Comparison of ENCODE assay signal across 9 cellular contexts in the genomic region with DNA sequence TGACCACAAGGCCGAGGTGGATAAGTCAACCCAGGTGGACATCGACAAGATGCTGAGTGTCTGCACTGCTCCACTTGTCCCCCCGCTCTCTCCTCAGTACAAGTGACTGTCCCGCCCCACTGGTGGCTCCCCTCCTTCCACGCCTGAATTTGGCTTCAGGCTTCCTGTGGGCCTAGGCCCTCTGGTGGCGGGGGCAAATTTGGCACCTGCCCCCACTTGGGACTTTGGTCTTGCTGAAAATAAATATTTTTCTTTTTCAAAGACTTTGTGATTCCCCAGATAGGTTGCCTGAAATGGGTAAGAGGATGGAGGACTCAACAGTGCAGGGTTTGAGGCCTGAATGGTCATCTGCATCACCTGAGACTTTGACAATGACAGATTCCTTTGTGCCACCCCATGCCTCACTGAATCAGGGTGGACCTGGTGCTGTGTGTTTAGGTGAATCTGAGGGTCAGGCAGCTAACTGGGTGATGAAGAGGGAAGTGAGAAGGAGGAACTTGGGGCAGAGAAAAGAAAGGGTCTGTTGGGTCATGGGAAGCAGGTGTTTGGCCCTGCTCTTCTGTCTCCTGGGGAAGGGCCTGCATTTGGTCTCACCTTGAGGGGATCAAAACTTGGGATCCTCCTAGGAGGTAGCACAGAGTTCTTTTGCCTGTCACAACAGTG. TPM values are rescaled to one million over a fixed set of nuclear protein-coding genes. Genes with fewer than 3 reads are reported as not detected.
DNase-seq lines count a peak whose midpoint lies in the region; ATAC-seq and TF ChIP-seq lines count a peak whose summit lies in the region.
"Had no signal": no experiment of that assay in that cellular context is flagged by ENCODE, and none has a peak within 500 bp of the region (broad histone marks: within the 10 kb centered on the region; RNA-seq: fewer than 3 reads in every experiment).

No MANE protein-coding gene starts in this region.

- no peak overlapping the region for H2BK120ac ChIP-seq in H9 (ENCODE audit: low read depth, low read length, poor library complexity, severe bottlenecking)

- H3K23me2 ChIP-seq in H9 (ENCODE audit: insufficient read length, low read depth, low read length, poor library complexity, severe bottlenecking): peaks cover 3% of the 10 kb centered on the region

- H4K5ac ChIP-seq in H9 (ENCODE audit: insufficient read length, low read depth, low read length): no peak overlapping the region

- H3K4me2 ChIP-seq in H9 (ENCODE audit: insufficient read depth, insufficient read length, low read length): no peak overlapping the region

- H2AK5ac ChIP-seq in H9 (ENCODE audit: insufficient read length, low read length): no peak overlapping the region

- no peak for TF ChIP-seq CTCF in CD4-positive, alpha-beta T cell (IDR thresholded peaks at IDR 0.05)
- TF ChIP-seq CTCF in H9 (conservative IDR thresholded peaks at IDR 0.05) (0 out of 3 replicates have a peak, but pooled peaks have one; percentile 19), lower leg skin (IDR thresholded peaks at IDR 0.05) (no peak)

- POLR2A ChIA-PET in CD4-positive, alpha-beta T cell (lab: Charles Lee): interaction anchor here (0.6 to 3.3 kb wide), 8 partner anchors 23 to 187 kb away, joined by 3 to 26 read pairs (median 9); a partner anchor contains a TSS
- POLR2A ChIA-PET in activated naive CD8-positive, alpha-beta T cell treated with anti-CD3 and anti-CD28 coated beads, Interleukin-2, amount 10 ng/mL, durations not matched to agents 7 days and 5 days (lab: Charles Lee): interaction anchor here (0.5 to 3.4 kb wide), 5 partner anchors 9 to 178 kb away, joined by 4 to 16 read pairs (median 14); a partner anchor contains a TSS

- no peak overlapping the region for H3K23ac ChIP-seq in H9 (ENCODE audit: insufficient read length, low read depth, low read length)

- no peaks in the 10 kb centered on the region for H3K79me1 ChIP-seq in H9 (ENCODE audit: insufficient read depth, low read depth, low read length, poor library complexity, severe bottlenecking)

- peaks cover 28% of the 10 kb centered on the region for H3K4me1 Mint-ChIP-seq in CD4-positive, alpha-beta T cell (ENCODE audit: low read depth)
- H3K4me1 Mint-ChIP-seq in H9 (peaks cover 7 to 16% of the 10 kb centered on the region in 2 experiments; a peak in 3 of 4 replicates), naive B cell (peaks cover 50 to 56% (median 53%) of the 10 kb centered on the region in 3 donors)
- peaks cover 9% of the 10 kb centered on the region for H3K4me1 Mint-ChIP-seq in activated naive CD8-positive, alpha-beta T cell treated with anti-CD3 and anti-CD28 coated beads, Interleukin-2, amount 10 ng/mL, durations not matched to agents 7 days and 5 days

- no peak overlapping the region for H3T11ph ChIP-seq in H9 (ENCODE audit: low read length)

- no peak overlapping the region for H2BK12ac ChIP-seq in H9 (ENCODE audit: insufficient read length, low read depth, low read length)

- no peak for ATAC-seq in CD4-positive, alpha-beta T cell (ENCODE audit: poor library complexity)
- ATAC-seq in activated naive CD8-positive, alpha-beta T cell treated with anti-CD3 and anti-CD28 coated beads, Interleukin-2, amount 10 ng/mL, durations not matched to agents 7 days and 5 days (ENCODE audit: low read depth): no peak
- ATAC-seq in naive B cell (ENCODE audit: low read depth in 2 of 2): peak; percentile 29 to 38
- ATAC-seq in GM19395 (IDR thresholded peaks at IDR 0.05; ENCODE audit: unreplicated experiment): no peak

- no peaks in the 10 kb centered on the region for H3K27me3 ChIP-seq in CD4-positive, alpha-beta T cell (ENCODE audit: control insufficient read depth, insufficient read depth, low read length)
- no peaks in the 10 kb centered on the region for H3K27me3 ChIP-seq in H9 (ENCODE audit: insufficient read depth, low read length)

- H3K36me3 Mint-ChIP-seq in CD4-positive, alpha-beta T cell (ENCODE audit: low read depth): peaks cover 3% of the 10 kb centered on the region
- H3K36me3 Mint-ChIP-seq in H9 (ENCODE audit: insufficient read depth in 1 of 3, low read depth in 3 of 3): peaks cover 0 to 7% (median 2%) of the 10 kb centered on the region in 3 experiments; a peak in 2 of 7 replicates
- no peaks in the 10 kb centered on the region for H3K36me3 Mint-ChIP-seq in activated naive CD8-positive, alpha-beta T cell treated with anti-CD3 and anti-CD28 coated beads, Interleukin-2, amount 10 ng/mL, durations not matched to agents 7 days and 5 days
- H3K36me3 Mint-ChIP-seq in naive B cell: no peaks in the 10 kb centered on the region

- no peak for TF ChIP-seq POLR2A in lower leg skin (IDR thresholded peaks at IDR 0.05)

- no peaks in the 10 kb centered on the region for H3K4me1 ChIP-seq in H9 (ENCODE audit: insufficient read depth, low read length)

- no peak overlapping the region for H3K27ac ChIP-seq in CD4-positive, alpha-beta T cell (ENCODE audit: low read depth, low read length)
- no peak overlapping the region for H3K27ac ChIP-seq in H9 (ENCODE audit: insufficient read length, low read depth, low read length)

- no peak overlapping the region for H3K9ac ChIP-seq in H9 (ENCODE audit: extremely low read depth, insufficient read length, low read length)

- no peak overlapping the region for H2BK15ac ChIP-seq in H9 (ENCODE audit: low read depth, low read length)

- H3K9me3 ChIP-seq in CD4-positive, alpha-beta T cell (ENCODE audit: control insufficient read depth, low read length): no peaks in the 10 kb centered on the region
- H3K9me3 ChIP-seq in H9 (ENCODE audit: control insufficient read depth, low read depth, low read length): no peaks in the 10 kb centered on the region

- no peak overlapping the region for H3K18ac ChIP-seq in H9 (ENCODE audit: insufficient read length, low read depth, low read length)

- H3K56ac ChIP-seq in H9 (ENCODE audit: insufficient read length, low read depth, low read length): no peak overlapping the region

- H3K4ac ChIP-seq in H9 (ENCODE audit: low read depth, low read length): no peak overlapping the region

- H3K4me3 Mint-ChIP-seq in CD4-positive, alpha-beta T cell: peak overlapping the region; percentile 66
- peak overlapping the region in 1 of 2 experiments; percentile 22; a peak in 1 of 5 replicates for H3K4me3 Mint-ChIP-seq in H9
- no peak overlapping the region for H3K4me3 Mint-ChIP-seq in activated naive CD8-positive, alpha-beta T cell treated with anti-CD3 and anti-CD28 coated beads, Interleukin-2, amount 10 ng/mL, durations not matched to agents 7 days and 5 days
- H3K4me3 Mint-ChIP-seq in naive B cell: peak overlapping the region; percentile 36 to 91 (median 80)

- H3K4me3 ChIP-seq in lower leg skin (ENCODE audit: low read depth, poor library complexity, severe bottlenecking): no peak overlapping the region
- H3K4me3 ChIP-seq: lung had no signal

- H3K9me3 Mint-ChIP-seq in CD4-positive, alpha-beta T cell: no peaks in the 10 kb centered on the region
- H3K9me3 Mint-ChIP-seq in H9 (no peaks in the 10 kb centered on the region), naive B cell (no peaks in the 10 kb centered on the region)
- H3K9me3 Mint-ChIP-seq in activated naive CD8-positive, alpha-beta T cell treated with anti-CD3 and anti-CD28 coated beads, Interleukin-2, amount 10 ng/mL, durations not matched to agents 7 days and 5 days: no peaks in the 10 kb centered on the region

- H4K91ac ChIP-seq in H9 (ENCODE audit: insufficient read length, low read depth, low read length): no peak overlapping the region

- H2AFZ ChIP-seq in H9 (ENCODE audit: low read length): no peak overlapping the region

- WGBS in H9 (ENCODE audit: extremely low coverage, insufficient read length, low lambda C conversion rate): no CpG with 5 or more reads among the region's 6 CpGs
- 83 to 90% methylated on average over 6 of the region's 6 CpGs for WGBS in lower leg skin, 2 donors

- H3K14ac ChIP-seq in H9 (ENCODE audit: insufficient read depth, low read length): no peak overlapping the region

- CTCF ChIA-PET in CD4-positive, alpha-beta T cell (lab: Charles Lee): interaction anchor here (0.9 to 6.1 kb wide), 12 partner anchors 9 to 271 kb away, joined by 3 to 81 read pairs (median 5); a partner anchor contains a TSS

- H4K20me1 ChIP-seq in H9 (ENCODE audit: control insufficient read depth, insufficient read depth, insufficient read length): peaks cover 3% of the 10 kb centered on the region

- intact Hi-C loops in CD4-positive, alpha-beta T cell (cut with DNase I, micrococcal nuclease): loop anchor here (1.0 to 5.0 kb wide), 8 partner anchors 48 to 186 kb away; a partner anchor contains a TSS
- intact Hi-C loops in lower leg skin (cut with DNase I; ENCODE audit: low total_unique reads): no loop called here

- H3K27me3 Mint-ChIP-seq in CD4-positive, alpha-beta T cell: no peaks in the 10 kb centered on the region
- H3K27me3 Mint-ChIP-seq in H9 (ENCODE audit: low read depth) (peaks cover 4% of the 10 kb centered on the region), naive B cell (no peaks in the 10 kb centered on the region)
- H3K27me3 Mint-ChIP-seq in activated naive CD8-positive, alpha-beta T cell treated with anti-CD3 and anti-CD28 coated beads, Interleukin-2, amount 10 ng/mL, durations not matched to agents 7 days and 5 days: no peaks in the 10 kb centered on the region

- no peak overlapping the region for H4K8ac ChIP-seq in H9 (replicated peaks; ENCODE audit: insufficient read length, low read depth, low read length)

- no peak overlapping the region for H2BK5ac ChIP-seq in H9 (ENCODE audit: insufficient read length, low read length)

- H3K27ac Mint-ChIP-seq in CD4-positive, alpha-beta T cell: peak overlapping the region; percentile 35
- H3K27ac Mint-ChIP-seq in H9 (no peak overlapping the region), naive B cell (peak overlapping the region; percentile 69 to 98 (median 92))
- peak overlapping the region; percentile 70 for H3K27ac Mint-ChIP-seq in activated naive CD8-positive, alpha-beta T cell treated with anti-CD3 and anti-CD28 coated beads, Interleukin-2, amount 10 ng/mL, durations not matched to agents 7 days and 5 days

- peak in 1 of 10 experiments; percentile 25 for DNase-seq in CD4-positive, alpha-beta T cell
- DNase-seq in H9 (no peak), naive B cell (peak; percentile 61), pons (ENCODE audit: low spot score) (no peak), lower leg skin (ENCODE audit: low spot score in 2 of 2) (no peak)
- DNase-seq in activated naive CD8-positive, alpha-beta T cell treated with anti-CD3 and anti-CD28 coated beads, Interleukin-2, amount 10 ng/mL, durations not matched to agents 7 days and 5 days: peak; percentile 53
- no peak for DNase-seq in activated effector memory CD4-positive, alpha-beta T cell treated with anti-CD3 and anti-CD28 coated beads, Interleukin-2, amount 50 U/mL, for 16 hours

- H3K79me2 ChIP-seq in H9 (ENCODE audit: insufficient read depth, low read length): no peaks in the 10 kb centered on the region

- H2BK20ac ChIP-seq in H9 (ENCODE audit: low read depth, low read length, poor library complexity, severe bottlenecking): no peak overlapping the region

RNA-seq across cellular contexts. Expression of a gene that starts 2.0 kb away (rescaled TPM):
- 1 to 10 TPM; 2.0 to 2.4 TPM for total RNA-seq in CD4-positive, alpha-beta T cell
- total RNA-seq in H9 (2021): 0.75 and 1.5 TPM in 2 replicates
- total RNA-seq in activated naive CD8-positive, alpha-beta T cell treated with anti-CD3 and anti-CD28 coated beads, Interleukin-2, amount 10 ng/mL, durations not matched to agents 7 days and 5 days: 1 to 10 TPM; 5.6 to 5.8 TPM
- polyA plus RNA-seq in naive B cell (ENCODE audit: low read depth in 6 of 6): 10 to 100 TPM; 10.3 to 12.5 (median 11.1) TPM
- total RNA-seq in lower leg skin: 10 to 100 TPM in 1 of 4 donors, 1 to 10 TPM in 3; 2.2 to 10.4 (median 7.2) TPM

RNA-seq across cellular contexts. Expression of a gene that starts 2.1 kb away (rescaled TPM):
- 1 to 10 TPM; 2.0 to 3.5 TPM for total RNA-seq in CD4-positive, alpha-beta T cell
- total RNA-seq in H9 (2021) (7.9 and 9.5 TPM in 2 replicates), lower leg skin (10 to 100 TPM; 14.5 to 21.2 (median 17.5) TPM)
- total RNA-seq in activated naive CD8-positive, alpha-beta T cell treated with anti-CD3 and anti-CD28 coated beads, Interleukin-2, amount 10 ng/mL, durations not matched to agents 7 days and 5 days: 10 to 100 TPM in 1 of 2 experiments, 1 to 10 TPM in 1; 9.6 to 12.1 TPM
- 1 to 10 TPM in 5 of 6 donors, not detected in 1; 1.2 to 2.6 (median 2.2) TPM for polyA plus RNA-seq in naive B cell (ENCODE audit: low read depth in 6 of 6)

RNA-seq across cellular contexts. Expression of a gene that starts 7.9 kb away (rescaled TPM):
- total RNA-seq in CD4-positive, alpha-beta T cell: 1 to 10 TPM; 4.5 to 4.7 TPM
- total RNA-seq in H9 (2021) (10.8 and 11.2 TPM in 2 replicates), lower leg skin (1 to 10 TPM; 2.1 to 3.5 (median 2.4) TPM)
- total RNA-seq in activated naive CD8-positive, alpha-beta T cell treated with anti-CD3 and anti-CD28 coated beads, Interleukin-2, amount 10 ng/mL, durations not matched to agents 7 days and 5 days: 10 to 100 TPM in 1 of 2 experiments, 1 to 10 TPM in 1; 9.5 to 11.1 TPM
- polyA plus RNA-seq in naive B cell (ENCODE audit: low read depth in 6 of 6): 10 to 100 TPM; 12.0 to 23.7 (median 16.1) TPM

RNA-seq across cellular contexts. Expression of a gene that starts 8.6 kb away (rescaled TPM):
- total RNA-seq in CD4-positive, alpha-beta T cell: 10 to 100 TPM; 21.6 to 26.0 TPM
- 34.1 and 38.2 TPM in 2 replicates for total RNA-seq in H9 (2021)
- 10 to 100 TPM; 50.7 to 54.2 TPM for total RNA-seq in activated naive CD8-positive, alpha-beta T cell treated with anti-CD3 and anti-CD28 coated beads, Interleukin-2, amount 10 ng/mL, durations not matched to agents 7 days and 5 days
- polyA plus RNA-seq in naive B cell (ENCODE audit: low read depth in 6 of 6): 10 to 100 TPM; 31.3 to 52.8 (median 35.5) TPM
- 10 to 100 TPM; 18.7 to 31.1 (median 23.4) TPM for total RNA-seq in lower leg skin

RNA-seq across cellular contexts. Expression of a gene that starts 23.7 kb away (rescaled TPM):
- 100 to 1,000 TPM; 147 to 148 TPM for total RNA-seq in CD4-positive, alpha-beta T cell
- total RNA-seq in H9 (2021) (57.7 and 58.5 TPM in 2 replicates), lower leg skin (1 to 10 TPM in 2 of 4 donors, under 1 TPM in 2; 0.91 to 4.7 (median 1.9) TPM)
- total RNA-seq in activated naive CD8-positive, alpha-beta T cell treated with anti-CD3 and anti-CD28 coated beads, Interleukin-2, amount 10 ng/mL, durations not matched to agents 7 days and 5 days: 100 to 1,000 TPM; 199 to 203 TPM
- 10 to 100 TPM in 4 of 6 donors, 1 to 10 TPM in 2; 9.4 to 23.2 (median 14.1) TPM for polyA plus RNA-seq in naive B cell (ENCODE audit: low read depth in 6 of 6)

Comparison
In these comparisons a context has a peak if more than half of its experiments do, and no peak if none do; other contexts are left out.
1. ATAC-seq: peak in naive B cell (2 of 2); none in CD4-positive, alpha-beta T cell (single experiment), activated naive CD8-positive, alpha-beta T cell treated with anti-CD3 and anti-CD28 coated beads, Interleukin-2, amount 10 ng/mL, durations not matched to agents 7 days and 5 days (single experiment) and GM19395 (single experiment).
2. DNase-seq: peak in activated naive CD8-positive, alpha-beta T cell treated with anti-CD3 and anti-CD28 coated beads, Interleukin-2, amount 10 ng/mL, durations not matched to agents 7 days and 5 days (single experiment) and naive B cell (single experiment); none in H9 (single experiment), activated effector memory CD4-positive, alpha-beta T cell treated with anti-CD3 and anti-CD28 coated beads, Interleukin-2, amount 50 U/mL, for 16 hours (single experiment), pons (single experiment) and lower leg skin (0 of 2).
3. H3K27ac Mint-ChIP-seq: peak in CD4-positive, alpha-beta T cell (single experiment), activated naive CD8-positive, alpha-beta T cell treated with anti-CD3 and anti-CD28 coated beads, Interleukin-2, amount 10 ng/mL, durations not matched to agents 7 days and 5 days (single experiment) and naive B cell (6 of 6); none in H9 (0 of 3).